ENCODE assay signal across 8 cellular contexts in genomic region chr22:43385770-43386641, GRCh38. TPM values are rescaled to one million over a fixed set of nuclear protein-coding genes. Genes with fewer than 3 reads are reported as not detected.
DNase-seq lines count a peak whose midpoint lies in the region; ATAC-seq and TF ChIP-seq lines count a peak whose summit lies in the region.

No MANE protein-coding gene starts in this region.

- H3K4me3 ChIP-seq in KMS-11 (IDR thresholded peaks at IDR 0.05; ENCODE audit: insufficient read depth, low read depth, low read length) (no peak overlapping the region), fibroblast of villous mesenchyme (ENCODE audit: low read depth, low read length) (no peak overlapping the region)

- H3K4me2 ChIP-seq in KMS-11, result no peak overlapping the region

- H4K20me1 ChIP-seq in KMS-11 (ENCODE audit: insufficient read depth), result no peaks in the 10 kb centered on the region

- H3K79me2 ChIP-seq in KMS-11 (ENCODE audit: insufficient read depth, low read depth), result no peaks in the 10 kb centered on the region

- H3K36me3 ChIP-seq in KMS-11 (ENCODE audit: insufficient read depth), result no peaks in the 10 kb centered on the region

- DNase-seq in GM03348 (ENCODE audit: low spot score) (peak; percentile 95), SHP77 (lab: John Stamatoyannopoulos, UW) (peak; percentile 69 to 73), fibroblast of villous mesenchyme (ENCODE audit: low read depth) (peak; percentile 74), non-pigmented ciliary epithelial cell (ENCODE audit: low read depth) (peak; percentile 24), substantia nigra (lab: John Stamatoyannopoulos, UW) (peak in 48 of 49 donors; percentile 5 to 81 (median 58))
- peak; percentile 57 for DNase-seq in activated T-helper 9 cell treated with anti-CD3 and anti-CD28 coated beads, Interleukin-2, amount 50 U/mL, for 16 hours (ENCODE audit: low read depth)

- TF ChIP-seq CTCF in KMS-11 (conservative IDR thresholded peaks at IDR 0.05; ENCODE audit: low read depth, low read length) (peak; percentile 84), fibroblast of villous mesenchyme (IDR thresholded peaks at IDR 0.05; ENCODE audit: insufficient read depth, low read depth, low read length) (peak; percentile 90)

- no peak overlapping the region for H2AFZ ChIP-seq in KMS-11 (ENCODE audit: low read depth)

- H3K9ac ChIP-seq in KMS-11, result no peak overlapping the region

- no peaks in the 10 kb centered on the region for H3K4me1 ChIP-seq in KMS-11 (ENCODE audit: low read depth, poor library complexity, severe bottlenecking)

- H3K27me3 ChIP-seq in KMS-11 (ENCODE audit: insufficient read depth, low read depth), result peaks cover 56% of the 10 kb centered on the region

- ATAC-seq in HG03571 (IDR thresholded peaks at IDR 0.05; ENCODE audit: unreplicated experiment), result no peak

- H3K27ac ChIP-seq in KMS-11 (no peak overlapping the region), substantia nigra (ENCODE audit: low read depth, low read length, poor library complexity, severe bottlenecking) (no peak overlapping the region)

RNA-seq across cellular contexts. Expression of gene MPPED1, which starts 25.8 kb away (rescaled TPM):
- not detected in 2 replicates for total RNA-seq in fibroblast of villous mesenchyme

RNA-seq across cellular contexts. Expression of gene SCUBE1, which starts 42.8 kb away (rescaled TPM):
- total RNA-seq in fibroblast of villous mesenchyme, result not detected in 2 replicates

Comparison
In these comparisons a context has a peak if more than half of its experiments do, and no peak if none do; other contexts are left out.
1. DNase-seq: peak in every context shown above with its lines; median percentile 95 in GM03348; 74 in fibroblast of villous mesenchyme; 71 in SHP77; 58 in substantia nigra; 57 in activated T-helper 9 cell treated with anti-CD3 and anti-CD28 coated beads, Interleukin-2, amount 50 U/mL, for 16 hours; 24 in non-pigmented ciliary epithelial cell.